Comparison of ENCODE assay signal across 8 cellular contexts in the genomic region with DNA sequence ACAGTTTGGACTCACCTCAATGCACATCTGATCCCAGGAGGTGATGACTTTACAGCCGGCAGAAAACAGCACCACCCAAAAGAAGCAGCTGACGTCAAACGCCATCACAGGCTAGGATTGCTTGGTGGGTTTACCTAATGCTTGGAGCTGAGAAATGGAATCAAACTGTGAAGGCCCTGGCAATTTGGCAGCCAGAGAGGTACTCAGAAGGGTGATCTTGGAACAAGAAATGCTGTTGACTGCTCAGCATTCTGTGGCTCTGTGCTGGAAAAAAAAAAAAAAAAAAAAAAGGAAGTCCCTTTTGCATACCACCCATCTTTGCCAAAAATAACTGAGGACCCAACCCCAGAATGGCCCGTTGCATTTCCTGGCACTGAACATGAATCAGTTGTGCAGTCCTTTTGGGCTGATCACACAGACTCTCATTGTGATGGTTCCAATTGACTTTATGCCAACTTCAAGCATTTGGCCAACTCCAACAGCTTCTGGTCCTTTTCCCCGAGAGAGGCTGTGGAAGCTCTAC. TPM values are rescaled to one million over a fixed set of nuclear protein-coding genes. Genes with fewer than 3 reads are reported as not detected.
DNase-seq lines count a peak whose midpoint lies in the region; ATAC-seq and TF ChIP-seq lines count a peak whose summit lies in the region.
"Had no signal": no experiment of that assay in that cellular context is flagged by ENCODE, and none has a peak within 500 bp of the region (broad histone marks: within the 10 kb centered on the region; RNA-seq: fewer than 3 reads in every experiment).

A gene (minus strand): TSS at position 263 of the 523 bp plus-strand sequence. CDS start 158 bp downstream, at position 105.

- CTCF ChIA-PET in Caco-2 (lab: Charles Lee), result interaction anchor here (0.7 kb wide), 1 partner anchor 32 kb away, joined by 8 read pairs; no protein-coding TSS in a partner anchor

- DNase-seq in HT1080 (ENCODE audit: low read depth) (peak; percentile 46), cerebellum (ENCODE audit: low spot score) (peak; percentile 78), putamen (ENCODE audit: low spot score) (peak; percentile 91), Caco-2 (no peak), glutamatergic neuron (no peak), NCI-H1694 treated with DMSO at 0.1 percent for 48 hours (lab: John Stamatoyannopoulos, UW) (no peak)
- DNase-seq: endodermal cell had no signal

- BruUV-seq in Caco-2 (replicated peaks; lab: Mats Ljungman, UMichigan), result no TSS peak

- H3K9me3 Mint-ChIP-seq in Caco-2 (ENCODE audit: unreplicated experiment) (peaks cover 12% of the 10 kb centered on the region), glutamatergic neuron (ENCODE audit: unreplicated experiment) (peaks cover 4% of the 10 kb centered on the region)

- H3K36me3 Mint-ChIP-seq in Caco-2 (ENCODE audit: insufficient read depth, unreplicated experiment), result no peaks in the 10 kb centered on the region
- H3K36me3 Mint-ChIP-seq in glutamatergic neuron (ENCODE audit: unreplicated experiment), result peaks cover 11% of the 10 kb centered on the region

- H3K27me3 ChIP-seq in Caco-2 (replicated peaks; ENCODE audit: control insufficient read depth, insufficient read depth, low read length), result no peaks in the 10 kb centered on the region; the same call in 1 of the 2 replicates

- no peaks in the 10 kb centered on the region for H3K36me3 ChIP-seq in Caco-2 (ENCODE audit: control insufficient read depth, insufficient read depth, low read length)

- intact Hi-C loops in Caco-2 (cut with micrococcal nuclease; ENCODE audit: unreplicated experiment), result no loop called here

- H3K27me3 Mint-ChIP-seq in Caco-2 (ENCODE audit: insufficient read depth, unreplicated experiment) (no peaks in the 10 kb centered on the region), glutamatergic neuron (ENCODE audit: unreplicated experiment) (peaks cover 4% of the 10 kb centered on the region)

- no peaks in the 10 kb centered on the region for H3K4me1 Mint-ChIP-seq in Caco-2 (ENCODE audit: low read depth, unreplicated experiment)
- H3K4me1 Mint-ChIP-seq in glutamatergic neuron (ENCODE audit: low read depth, unreplicated experiment), result no peaks in the 10 kb centered on the region
- H3K4me1 Mint-ChIP-seq: endodermal cell had no signal

- TF ChIP-seq CTCF in Caco-2 (IDR thresholded peaks at IDR 0.05; ENCODE audit: insufficient read depth in 1 of 2, low read depth in 1 of 2, low read length in 1 of 2, severe bottlenecking in 1 of 2, unreplicated experiment in 1 of 2) (no peak), glutamatergic neuron (IDR thresholded peaks at IDR 0.05; ENCODE audit: partially characterized antibody, unreplicated experiment) (no peak)

- no peak within 1 kb of the TSS for H3K4me3 ChIP-seq in Caco-2 (ENCODE audit: low read depth, low read length)

- ATAC-seq in GM18517 (IDR thresholded peaks at IDR 0.05; ENCODE audit: unreplicated experiment), result peak; percentile 30

- H3K4me1 ChIP-seq in Caco-2, result no peaks in the 10 kb centered on the region

- peaks cover 5% of the 10 kb centered on the region; the same call in 1 of the 2 replicates for H3K9me3 ChIP-seq in Caco-2

- H3K27ac Mint-ChIP-seq in Caco-2 (ENCODE audit: unreplicated experiment) (no peak within 1 kb of the TSS), glutamatergic neuron (ENCODE audit: unreplicated experiment) (no peak within 1 kb of the TSS)
- H3K27ac Mint-ChIP-seq: endodermal cell had no signal

- H3K4me3 Mint-ChIP-seq in Caco-2 (ENCODE audit: unreplicated experiment), result no peak within 1 kb of the TSS
- H3K4me3 Mint-ChIP-seq in glutamatergic neuron (ENCODE audit: unreplicated experiment), result no peak within 1 kb of the TSS
- H3K4me3 Mint-ChIP-seq: endodermal cell had no signal

- POLR2A ChIA-PET in Caco-2 (lab: Charles Lee), result no interaction called here

RNA-seq across cellular contexts. Expression of the gene that starts here (rescaled TPM):
- 0.20 and 0.43 TPM in 2 replicates for total RNA-seq in HT1080 (2014; rRNA removed; shearing (Covaris generic))
- 0.02 and 0.06 TPM in 2 replicates for polyA plus RNA-seq in HT1080 (2015; cell fraction: cytosol; rRNA removed)
- 0.04 and 0.05 TPM in 2 replicates for polyA plus RNA-seq in HT1080 (2015; cell fraction: nucleus; rRNA removed)
- 0.64 TPM for total RNA-seq in cerebellum
- total RNA-seq in Caco-2 (2022), result not detected in 2 replicates
- total RNA-seq in glutamatergic neuron (ENCODE audit: unreplicated experiment), result not detected
- total RNA-seq: endodermal cell had no signal

Comparison
In these comparisons a context has a peak if more than half of its experiments do, and no peak if none do; other contexts are left out.
1. Peak in DNase-seq in HT1080; RNA of the gene not detected or under 1 TPM.
2. Peak in DNase-seq in cerebellum; RNA of the gene not detected or under 1 TPM.